ENCODE assay signal across 8 cellular contexts in genomic region chr2:231199219-231199618, GRCh38.
DNase-seq lines count a peak whose midpoint lies in the region; ATAC-seq and TF ChIP-seq lines count a peak whose summit lies in the region.

No MANE protein-coding gene starts in this region.

- no peaks in the 10 kb centered on the region for H3K9me3 Mint-ChIP-seq in stimulated activated naive CD8-positive, alpha-beta T cell treated with anti-CD3 and anti-CD28 coated beads, Interleukin-15, amount 100 ng/mL, for 72 hours

- no peak for ATAC-seq in stimulated activated naive CD8-positive, alpha-beta T cell treated with anti-CD3 and anti-CD28 coated beads, Interleukin-15, amount 100 ng/mL, for 72 hours

- peak overlapping the region; percentile 88 to 91 for H3K4me3 Mint-ChIP-seq in stimulated activated naive CD8-positive, alpha-beta T cell treated with anti-CD3 and anti-CD28 coated beads, Interleukin-15, amount 100 ng/mL, for 72 hours

- H3K4me3 ChIP-seq in WI38 (ENCODE audit: low read depth, low read length) (peak overlapping the region; percentile 85), iPS DF 6.9 (ENCODE audit: low read length) (peak overlapping the region; percentile 75; the same call in 1 of the 2 replicates)

- no CpG with 5 or more reads among the region's 5 CpGs for WGBS in iPS DF 6.9 (ENCODE audit: insufficient coverage, insufficient read length)

- H3K27me3 Mint-ChIP-seq in stimulated activated naive CD8-positive, alpha-beta T cell treated with anti-CD3 and anti-CD28 coated beads, Interleukin-15, amount 100 ng/mL, for 72 hours, result no peaks in the 10 kb centered on the region

- H3K4me1 Mint-ChIP-seq in stimulated activated naive CD8-positive, alpha-beta T cell treated with anti-CD3 and anti-CD28 coated beads, Interleukin-15, amount 100 ng/mL, for 72 hours, result peaks cover 20% of the 10 kb centered on the region

- no peaks in the 10 kb centered on the region for H3K27me3 ChIP-seq in iPS DF 6.9 (ENCODE audit: control insufficient read depth, insufficient read depth, low read length)

- no peaks in the 10 kb centered on the region for H3K4me1 ChIP-seq in iPS DF 6.9 (ENCODE audit: control insufficient read depth, insufficient read depth, low read length)

- DNase-seq in NCI-H1105 treated with DMSO at 0.1 percent for 48 hours (lab: John Stamatoyannopoulos, UW), result peak; percentile 15
- DNase-seq in NCI-H1105 (lab: John Stamatoyannopoulos, UW), result no peak
- DNase-seq in iPS DF 6.9 (ENCODE audit: low read depth, low spot score), result no peak
- DNase-seq in stimulated activated naive CD8-positive, alpha-beta T cell treated with anti-CD3 and anti-CD28 coated beads, Interleukin-15, amount 100 ng/mL, for 72 hours, result no peak
- DNase-seq in GM19238 (ENCODE audit: insufficient read length, low spot score), result no peak
- no peak for DNase-seq in NCI-H2227 (lab: John Stamatoyannopoulos, UW; ENCODE audit: unreplicated experiment)
- no peak for DNase-seq in NCI-H526 treated with DMSO at 0.1 percent for 48 hours (lab: John Stamatoyannopoulos, UW)

- TF ChIP-seq CTCF in WI38 (IDR thresholded peaks at IDR 0.05; ENCODE audit: low read depth, low read length), result no peak

- no peaks in the 10 kb centered on the region for H3K9me3 ChIP-seq in iPS DF 6.9 (ENCODE audit: control insufficient read depth, insufficient read depth, low read length)

- no peak overlapping the region for H3K27ac ChIP-seq in iPS DF 6.9 (ENCODE audit: low read length)

- H3K36me3 ChIP-seq in iPS DF 6.9 (ENCODE audit: control insufficient read depth, insufficient read depth, low read length), result no peaks in the 10 kb centered on the region

- peak overlapping the region in 1 of 2 donors; percentile 34 for H3K27ac Mint-ChIP-seq in stimulated activated naive CD8-positive, alpha-beta T cell treated with anti-CD3 and anti-CD28 coated beads, Interleukin-15, amount 100 ng/mL, for 72 hours
